15 cellular contexts compared by ENCODE assay signal in the genomic region with DNA sequence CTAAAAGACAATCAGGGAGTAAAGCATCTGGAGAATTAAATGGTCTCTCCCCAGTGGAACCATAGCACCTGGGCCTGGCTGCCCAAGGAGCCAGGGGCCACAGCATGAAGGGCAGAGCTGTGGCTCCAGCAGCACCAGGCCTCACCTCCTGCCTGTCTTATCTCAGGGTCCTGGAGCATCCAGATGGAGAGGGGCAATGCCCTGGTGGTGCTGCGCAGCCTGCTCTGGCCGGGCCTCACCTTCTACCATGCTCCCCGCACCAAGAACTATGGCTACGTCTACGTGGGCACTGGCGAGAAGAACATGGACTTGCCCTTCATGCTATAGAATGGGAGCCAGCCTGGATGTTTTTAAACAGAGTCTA. TPM values are rescaled to one million over a fixed set of nuclear protein-coding genes. Genes with fewer than 3 reads are reported as not detected.
DNase-seq lines count a peak whose midpoint lies in the region; ATAC-seq, FAIRE-seq and TF ChIP-seq lines count a peak whose summit lies in the region.
"Had no signal": no experiment of that assay in that cellular context is flagged by ENCODE, and none has a peak within 500 bp of the region (broad histone marks: within the 10 kb centered on the region; RNA-seq: fewer than 3 reads in every experiment).

No MANE protein-coding gene starts in this region.

- no peaks in the 10 kb centered on the region for H3K79me2 ChIP-seq in KMS-11 (ENCODE audit: insufficient read depth, low read depth)
- no peaks in the 10 kb centered on the region for H3K79me2 ChIP-seq in GM12878 (ENCODE audit: control insufficient read depth, insufficient read depth, low read length)

- peaks cover 37% of the 10 kb centered on the region for H3K4me1 Mint-ChIP-seq in activated CD4-positive, alpha-beta T cell treated with anti-CD3 and anti-CD28 coated beads, Interleukin-2, amount 10 ng/mL, durations not matched to agents 24 days and 14 days

- H3K36me3 ChIP-seq in KMS-11 (ENCODE audit: insufficient read depth) (no peaks in the 10 kb centered on the region), GM12878 (ENCODE audit: control insufficient read depth in 2 of 2, insufficient read depth in 2 of 2, low read length in 1 of 2) (peaks cover 12 to 36% of the 10 kb centered on the region in 2 experiments), gastrocnemius medialis (peaks cover 0 to 37% of the 10 kb centered on the region in 2 donors)

- H3K9me3 ChIP-seq in GM12878 (replicated peaks; ENCODE audit: control insufficient read depth, insufficient read depth, low read length) (no peaks in the 10 kb centered on the region), gastrocnemius medialis (no peaks in the 10 kb centered on the region)
- H3K9me3 ChIP-seq: A549 had no signal

- in situ Hi-C loops in GM12878 (cut with MboI) (no loop called here), gastrocnemius medialis (cut with MboI; ENCODE audit: low sequenced_read_pairs in 4 of 4) (loop anchor here (25.0 kb wide), 1 partner anchor 417 kb away; no protein-coding TSS in a partner anchor)

- peak overlapping the region; percentile 83 for H3K27ac Mint-ChIP-seq in activated CD4-positive, alpha-beta T cell treated with anti-CD3 and anti-CD28 coated beads, Interleukin-2, amount 10 ng/mL, durations not matched to agents 24 days and 14 days

- no peaks in the 10 kb centered on the region for H3K9me3 Mint-ChIP-seq in activated CD4-positive, alpha-beta T cell treated with anti-CD3 and anti-CD28 coated beads, Interleukin-2, amount 10 ng/mL, durations not matched to agents 24 days and 14 days
- H3K9me3 Mint-ChIP-seq: immature natural killer cell had no signal

- H3K4me2 ChIP-seq in KMS-11: peak overlapping the region; percentile 85
- H3K4me2 ChIP-seq in GM12878 (ENCODE audit: control insufficient read depth, insufficient read depth): no peak overlapping the region
- H3K4me2 ChIP-seq: A549 had no signal

- WGBS in GM12878 (ENCODE audit: insufficient coverage, insufficient replicate concordance, low lambda C conversion rate, missing lambda C conversion rate): 98% methylated on average over 6 of the region's 6 CpGs

- H2AFZ ChIP-seq in KMS-11 (ENCODE audit: low read depth): no peak overlapping the region
- H2AFZ ChIP-seq in GM12878 (ENCODE audit: control insufficient read depth, low read depth, low read length): no peak overlapping the region

- no peak for FAIRE-seq in GM12878 (lab: Jason Lieb, UNC)
- FAIRE-seq: A549, frontal cortex, H1 had no signal

- SMC1A ChIA-PET in GM12878 (lab: Charles Lee; ENCODE audit: uncharacterized antibody, unreplicated experiment): interaction anchor here (1.3 to 1.4 kb wide), 3 partner anchors 24 to 54 kb away, joined by 3 to 5 read pairs (median 3); no protein-coding TSS in a partner anchor

- no peaks in the 10 kb centered on the region for H4K20me1 ChIP-seq in KMS-11 (ENCODE audit: insufficient read depth)
- no peaks in the 10 kb centered on the region for H4K20me1 ChIP-seq in GM12878 (ENCODE audit: control insufficient read depth, insufficient read depth)

- H3K9ac ChIP-seq in KMS-11: no peak overlapping the region
- H3K9ac ChIP-seq in GM12878 (ENCODE audit: control insufficient read depth, insufficient read depth, low read length): no peak overlapping the region

- ATAC-seq in GM12878 (no peak), gastrocnemius medialis (no peak)
- ATAC-seq: A549 had no signal

- peaks cover 62% of the 10 kb centered on the region for H3K4me1 ChIP-seq in KMS-11 (ENCODE audit: low read depth, poor library complexity, severe bottlenecking)
- H3K4me1 ChIP-seq in GM12878 (ENCODE audit: control insufficient read depth, insufficient read depth, low read length): peaks cover 34% of the 10 kb centered on the region
- H3K4me1 ChIP-seq in gastrocnemius medialis: peaks cover 82 to 88% of the 10 kb centered on the region in 2 donors

- DNase-seq in activated CD4-positive, alpha-beta T cell treated with anti-CD3 and anti-CD28 coated beads, Interleukin-2, amount 10 ng/mL, durations not matched to agents 24 days and 14 days: no peak
- DNase-seq in activated CD4-positive, alpha-beta T cell treated with anti-CD3 and anti-CD28 coated beads for 4 hours: no peak
- DNase-seq in GM12878 (ENCODE audit: low read depth, low spot score): no peak
- no peak for DNase-seq in gastrocnemius medialis
- DNase-seq in NCI-H2171 treated with DMSO at 0.1 percent for 48 hours (lab: John Stamatoyannopoulos, UW): no peak
- DNase-seq in midbrain (lab: John Stamatoyannopoulos, UW): no peak
- no peak for DNase-seq in NCI-H1417 treated with DMSO at 0.1 percent for 48 hours (lab: John Stamatoyannopoulos, UW)
- DNase-seq: activated CD4-positive, alpha-beta T cell treated with anti-CD3 and anti-CD28 coated beads, Interleukin-2, amount 50 U/mL, for 4 hours; central memory CD4-positive, alpha-beta T cell; immature natural killer cell had no signal

- no TSS peak for BruUV-seq in GM12878 (replicated peaks; lab: Mats Ljungman, UMichigan)

- TF ChIP-seq EP300 in GM12878 (IDR thresholded peaks at IDR 0.05; ENCODE audit: borderline replicate concordance in 1 of 2, control insufficient read depth in 1 of 2, low read depth in 2 of 2, low read length in 2 of 2): no peak

- H3K36me3 Mint-ChIP-seq in activated CD4-positive, alpha-beta T cell treated with anti-CD3 and anti-CD28 coated beads, Interleukin-2, amount 10 ng/mL, durations not matched to agents 24 days and 14 days (ENCODE audit: low read depth): peaks cover 33% of the 10 kb centered on the region

- CTCF ChIA-PET in GM12878 (lab: Yijun Ruan, JAX): interaction anchor here (1.0 to 7.6 kb wide), 11 partner anchors 8 to 408 kb away, joined by 3 to 50 read pairs (median 3); a partner anchor contains a TSS

- RAD21 ChIA-PET in GM12878 (lab: Charles Lee; ENCODE audit: unreplicated experiment): interaction anchor here (1.0 to 7.8 kb wide), 3 partner anchors 100 to 410 kb away, joined by 3 to 79 read pairs (median 5); a partner anchor contains a TSS

- POLR2A ChIA-PET in GM12878 (lab: Charles Lee): interaction anchor here (0.5 to 1.5 kb wide), 3 partner anchors 23 to 146 kb away, joined by 3 to 5 read pairs (median 3); no protein-coding TSS in a partner anchor

- no peaks in the 10 kb centered on the region for H3K27me3 Mint-ChIP-seq in activated CD4-positive, alpha-beta T cell treated with anti-CD3 and anti-CD28 coated beads, Interleukin-2, amount 10 ng/mL, durations not matched to agents 24 days and 14 days

- no peak for TF ChIP-seq CTCF in KMS-11 (conservative IDR thresholded peaks at IDR 0.05; ENCODE audit: low read depth, low read length)
- no peak for TF ChIP-seq CTCF in GM12878 (IDR thresholded peaks at IDR 0.05 in 2 of 3, conservative IDR thresholded peaks at IDR 0.05 in 1 of 3; ENCODE audit: control insufficient read depth in 2 of 3, extremely low read depth in 1 of 3, insufficient read depth in 1 of 3, low read depth in 3 of 3, low read length in 3 of 3)
- no peak for TF ChIP-seq CTCF in gastrocnemius medialis (IDR thresholded peaks at IDR 0.05 in 4 of 5, conservative IDR thresholded peaks at IDR 0.05 in 1 of 5)

- H3K27ac ChIP-seq in KMS-11 (peak overlapping the region; percentile 78), GM12878 (ENCODE audit: control insufficient read depth, insufficient read depth) (no peak overlapping the region), gastrocnemius medialis (peak overlapping the region; percentile 95 to 97 (median 96))
- H3K27ac ChIP-seq: A549 had no signal

- no peak overlapping the region for H3K4me3 ChIP-seq in KMS-11 (IDR thresholded peaks at IDR 0.05; ENCODE audit: insufficient read depth, low read depth, low read length)
- no peak overlapping the region for H3K4me3 ChIP-seq in GM12878
- no peak overlapping the region for H3K4me3 ChIP-seq in gastrocnemius medialis
- H3K4me3 ChIP-seq: A549 had no signal

- TF ChIP-seq POLR2A in GM12878 (IDR thresholded peaks at IDR 0.05; ENCODE audit: low read depth, low read length): peak; percentile 16
- no peak for TF ChIP-seq POLR2A in gastrocnemius medialis (IDR thresholded peaks at IDR 0.05)

- peak overlapping the region; percentile 35 for H3K4me3 Mint-ChIP-seq in activated CD4-positive, alpha-beta T cell treated with anti-CD3 and anti-CD28 coated beads, Interleukin-2, amount 10 ng/mL, durations not matched to agents 24 days and 14 days
- H3K4me3 Mint-ChIP-seq: immature natural killer cell had no signal

- intact Hi-C loops in activated CD4-positive, alpha-beta T cell treated with anti-CD3 and anti-CD28 coated beads, Interleukin-2, amount 10 ng/mL, durations not matched to agents 24 days and 14 days (cut with micrococcal nuclease): loop anchor here (1.0 to 2.0 kb wide), 2 partner anchors 36 to 39 kb away; a partner anchor contains a TSS
- intact Hi-C loops in GM12878 (cut with micrococcal nuclease; ENCODE audit: unreplicated experiment): no loop called here
- intact Hi-C loops in gastrocnemius medialis (cut with DNase I; ENCODE audit: low total_unique reads): loop anchor here (5.0 kb wide), 1 partner anchor 332 kb away; no protein-coding TSS in a partner anchor

- no peak for TF ChIP-seq RAD21 in GM12878 (IDR thresholded peaks at IDR 0.05; ENCODE audit: insufficient read depth, low read depth, low read length)

- no peaks in the 10 kb centered on the region for H3K27me3 ChIP-seq in KMS-11 (ENCODE audit: insufficient read depth, low read depth)
- no peaks in the 10 kb centered on the region for H3K27me3 ChIP-seq in GM12878 (replicated peaks in 1 of 2; ENCODE audit: control insufficient read depth in 2 of 2, insufficient read depth in 2 of 2, low read length in 1 of 2)
- H3K27me3 ChIP-seq in gastrocnemius medialis: no peaks in the 10 kb centered on the region

RNA-seq across cellular contexts. Expression of a gene that starts 17.0 kb away (rescaled TPM):
- 47.4 and 50.1 TPM in 2 replicates for total RNA-seq in activated CD4-positive, alpha-beta T cell treated with anti-CD3 and anti-CD28 coated beads, Interleukin-2, amount 10 ng/mL, durations not matched to agents 24 days and 14 days
- total RNA-seq in GM12878 (2013; cell fraction: nucleolus; rRNA removed): 36.5 and 37.7 TPM in 2 replicates
- total RNA-seq in GM12878 (2014; rRNA removed) (99.5 and 105 TPM in 2 replicates), GM12878 (2014; rRNA removed; fragmentation: Illumina TruSeq; extraction: Trizol) (75.7 and 81.6 TPM in 2 replicates), GM12878 (2021) (65.3 and 66.3 TPM in 2 replicates), gastrocnemius medialis (100 to 1,000 TPM; 161 to 171 (median 168) TPM)
- polyA plus RNA-seq in GM12878 (2011; ENCODE audit: low read depth): 41.9 TPM
- polyA plus RNA-seq in GM12878 (2011; rRNA removed) (48.9 and 85.2 TPM in 2 replicates), GM12878 (2014; fragmentation: Illumina TruSeq; extraction: Trizol) (67.3 and 104 TPM in 2 replicates), GM12878 (2014; fragmentation: Nextera tagmentation; extraction: Ambion mirVana) (100 to 1,000 TPM; 105 to 158 TPM), GM12878 (2014; rRNA removed) (99.7 and 112 TPM in 2 replicates), GM12878 (2016; fragmentation: Nextera tagmentation; extraction: Ambion mirVana) (10 to 100 TPM; 88.6 to 97.8 TPM)
- 144 and 169 TPM in 2 replicates for polyA plus RNA-seq in GM12878 (2011; cell fraction: cytosol; rRNA removed)
- polyA plus RNA-seq in GM12878 (2011; cell fraction: nucleus; rRNA removed): 63.9 and 64.8 TPM in 2 replicates
- 53.4 and 54.2 TPM in 2 replicates for polyA plus RNA-seq in GM12878 (2012)
- 74.5 and 122 TPM in 2 replicates for polyA minus RNA-seq in GM12878 (2011; rRNA and poly(A)+ RNA removed)
- polyA minus RNA-seq in GM12878 (2011; cell fraction: cytosol; rRNA and poly(A)+ RNA removed): 24.2 and 25.2 TPM in 2 replicates
- 24.8 and 35.4 TPM in 2 replicates for polyA minus RNA-seq in GM12878 (2011; cell fraction: nucleus; rRNA and poly(A)+ RNA removed)

RNA-seq across cellular contexts. Expression of a gene that starts 25.8 kb away (rescaled TPM):
- not detected in 2 replicates for total RNA-seq in activated CD4-positive, alpha-beta T cell treated with anti-CD3 and anti-CD28 coated beads, Interleukin-2, amount 10 ng/mL, durations not matched to agents 24 days and 14 days
- not detected in 2 replicates for total RNA-seq in GM12878 (2013; cell fraction: nucleolus; rRNA removed)
- total RNA-seq in GM12878 (2014; rRNA removed) (not detected in 2 replicates), GM12878 (2014; rRNA removed; fragmentation: Illumina TruSeq; extraction: Trizol) (not detected in 2 replicates), GM12878 (2021) (not detected in 2 replicates), gastrocnemius medialis (under 1 TPM in 1 of 4 donors, not detected in 3; 0.09 TPM)
- 0.20 TPM for polyA plus RNA-seq in GM12878 (2011; ENCODE audit: low read depth)
- polyA plus RNA-seq in GM12878 (2011; rRNA removed) (not detected in 2 replicates), GM12878 (2014; fragmentation: Illumina TruSeq; extraction: Trizol) (not detected in 2 replicates), GM12878 (2014; fragmentation: Nextera tagmentation; extraction: Ambion mirVana) (under 1 TPM; 0.26 to 0.31 TPM), GM12878 (2014; rRNA removed) (0.06 TPM in 1 of 2 replicates, not detected in the other), GM12878 (2016; fragmentation: Nextera tagmentation; extraction: Ambion mirVana) (under 1 TPM; 0.40 to 0.63 TPM)
- polyA plus RNA-seq in GM12878 (2011; cell fraction: cytosol; rRNA removed): not detected in 2 replicates
- not detected in 2 replicates for polyA plus RNA-seq in GM12878 (2011; cell fraction: nucleus; rRNA removed)
- 0.36 and 0.42 TPM in 2 replicates for polyA plus RNA-seq in GM12878 (2012)
- polyA minus RNA-seq in GM12878 (2011; rRNA and poly(A)+ RNA removed): not detected in 2 replicates
- not detected in 2 replicates for polyA minus RNA-seq in GM12878 (2011; cell fraction: cytosol; rRNA and poly(A)+ RNA removed)
- not detected in 2 replicates for polyA minus RNA-seq in GM12878 (2011; cell fraction: nucleus; rRNA and poly(A)+ RNA removed)
- total RNA-seq: mesenteric fat pad had no signal

RNA-seq across cellular contexts. Expression of a gene that starts 35.0 kb away (rescaled TPM):
- 36.3 and 40.2 TPM in 2 replicates for total RNA-seq in activated CD4-positive, alpha-beta T cell treated with anti-CD3 and anti-CD28 coated beads, Interleukin-2, amount 10 ng/mL, durations not matched to agents 24 days and 14 days
- 25.1 and 35.1 TPM in 2 replicates for total RNA-seq in GM12878 (2013; cell fraction: nucleolus; rRNA removed)
- total RNA-seq in GM12878 (2014; rRNA removed): 50.2 and 52.5 TPM in 2 replicates
- 37.4 and 43.8 TPM in 2 replicates for total RNA-seq in GM12878 (2014; rRNA removed; fragmentation: Illumina TruSeq; extraction: Trizol)
- 33.6 and 39.2 TPM in 2 replicates for total RNA-seq in GM12878 (2021)
- 26.0 TPM for polyA plus RNA-seq in GM12878 (2011; ENCODE audit: low read depth)
- 53.1 and 69.4 TPM in 2 replicates for polyA plus RNA-seq in GM12878 (2011; rRNA removed)
- 96.6 and 115 TPM in 2 replicates for polyA plus RNA-seq in GM12878 (2011; cell fraction: cytosol; rRNA removed)
- 43.7 and 45.4 TPM in 2 replicates for polyA plus RNA-seq in GM12878 (2011; cell fraction: nucleus; rRNA removed)
- polyA plus RNA-seq in GM12878 (2012): 22.6 and 29.3 TPM in 2 replicates
- polyA plus RNA-seq in GM12878 (2014; fragmentation: Illumina TruSeq; extraction: Trizol): 51.4 and 61.2 TPM in 2 replicates
- polyA plus RNA-seq in GM12878 (2014; fragmentation: Nextera tagmentation; extraction: Ambion mirVana): 100 to 1,000 TPM in 1 of 2 experiments, 10 to 100 TPM in 1; 96.4 to 155 TPM
- polyA plus RNA-seq in GM12878 (2014; rRNA removed): 49.1 and 50.1 TPM in 2 replicates
- polyA plus RNA-seq in GM12878 (2016; fragmentation: Nextera tagmentation; extraction: Ambion mirVana): 10 to 100 TPM; 59.3 to 61.6 TPM
- 52.7 and 82.4 TPM in 2 replicates for polyA minus RNA-seq in GM12878 (2011; rRNA and poly(A)+ RNA removed)
- polyA minus RNA-seq in GM12878 (2011; cell fraction: cytosol; rRNA and poly(A)+ RNA removed): 17.9 and 18.9 TPM in 2 replicates
- polyA minus RNA-seq in GM12878 (2011; cell fraction: nucleus; rRNA and poly(A)+ RNA removed): 13.3 and 17.3 TPM in 2 replicates
- total RNA-seq in gastrocnemius medialis: 10 to 100 TPM; 25.1 to 55.4 (median 25.2) TPM

RNA-seq across cellular contexts. Expression of a gene that starts 41.5 kb away (rescaled TPM):
- total RNA-seq in activated CD4-positive, alpha-beta T cell treated with anti-CD3 and anti-CD28 coated beads, Interleukin-2, amount 10 ng/mL, durations not matched to agents 24 days and 14 days: 69.4 and 70.3 TPM in 2 replicates
- 111 and 112 TPM in 2 replicates for total RNA-seq in GM12878 (2013; cell fraction: nucleolus; rRNA removed)
- total RNA-seq in GM12878 (2014; rRNA removed): 47.1 and 52.9 TPM in 2 replicates
- 32.4 and 34.0 TPM in 2 replicates for total RNA-seq in GM12878 (2014; rRNA removed; fragmentation: Illumina TruSeq; extraction: Trizol)
- 46.0 and 50.3 TPM in 2 replicates for total RNA-seq in GM12878 (2021)
- 33.6 TPM for polyA plus RNA-seq in GM12878 (2011; ENCODE audit: low read depth)
- 51.3 and 63.4 TPM in 2 replicates for polyA plus RNA-seq in GM12878 (2011; rRNA removed)
- polyA plus RNA-seq in GM12878 (2011; cell fraction: cytosol; rRNA removed): 68.0 and 73.1 TPM in 2 replicates
- 237 and 269 TPM in 2 replicates for polyA plus RNA-seq in GM12878 (2011; cell fraction: nucleus; rRNA removed)
- 39.1 and 41.7 TPM in 2 replicates for polyA plus RNA-seq in GM12878 (2012)
- polyA plus RNA-seq in GM12878 (2014; fragmentation: Illumina TruSeq; extraction: Trizol): 47.9 and 51.6 TPM in 2 replicates
- polyA plus RNA-seq in GM12878 (2014; fragmentation: Nextera tagmentation; extraction: Ambion mirVana): 10 to 100 TPM; 11.8 to 18.2 TPM
- 50.9 and 51.5 TPM in 2 replicates for polyA plus RNA-seq in GM12878 (2014; rRNA removed)
- polyA plus RNA-seq in GM12878 (2016; fragmentation: Nextera tagmentation; extraction: Ambion mirVana): 1 to 10 TPM; 5.9 to 6.0 TPM
- 49.8 and 66.4 TPM in 2 replicates for polyA minus RNA-seq in GM12878 (2011; rRNA and poly(A)+ RNA removed)
- 22.9 and 24.0 TPM in 2 replicates for polyA minus RNA-seq in GM12878 (2011; cell fraction: cytosol; rRNA and poly(A)+ RNA removed)
- 36.3 and 61.5 TPM in 2 replicates for polyA minus RNA-seq in GM12878 (2011; cell fraction: nucleus; rRNA and poly(A)+ RNA removed)
- 10 to 100 TPM; 25.0 to 39.4 (median 27.1) TPM for total RNA-seq in gastrocnemius medialis
